Comparison of ENCODE assay signal across 22 cellular contexts in genomic region chr2:7837232-7837760, GRCh38.
"Had no signal": no experiment of that assay in that cellular context is flagged by ENCODE, and none has a peak within 500 bp of the region (broad histone marks: within the 10 kb centered on the region; RNA-seq: fewer than 3 reads in every experiment).

No MANE protein-coding gene starts in this region.

- DNase-seq: activated CD4-positive, alpha-beta T cell treated with anti-CD3 and anti-CD28 coated beads, Interleukin-2, amount 10 ng/mL, durations not matched to agents 7 days and 5 days; activated CD4-positive, CD25-positive, alpha-beta regulatory T cell; activated CD8-positive, alpha-beta memory T cell treated with anti-CD3 and anti-CD28 coated beads, Interleukin-2, amount 50 U/mL, for 4 hours; activated CD8-positive, alpha-beta T cell treated with anti-CD3 and anti-CD28 coated beads, Interleukin-2, amount 10 ng/mL, durations not matched to agents 7 days and 5 days; activated naive CD4-positive, alpha-beta T cell treated with anti-CD3 and anti-CD28 coated beads, Interleukin-2, amount 10 ng/mL, durations not matched to agents 7 days and 5 days; activated T-cell treated with anti-CD3 and anti-CD28 coated beads, Interleukin-2, amount 50 U/mL, for 4 hours; cerebellar nuclear complex; cortex of kidney; effector CD4-positive, alpha-beta T cell; esophagus squamous epithelium; mesenchymal stem cell; mucosa of descending colon; naive B cell; retina; spleen; stimulated activated CD4-positive, alpha-beta T cell treated with anti-CD3 and anti-CD28 coated beads, Interleukin-4, amount 100 ng/mL, for 4 hours; upper lobe of left lung had no signal

- H3K4me1 ChIP-seq: ascending aorta, breast epithelium had no signal

- H3K36me3 ChIP-seq: ascending aorta, breast epithelium, esophagus squamous epithelium, spleen, thoracic aorta, upper lobe of left lung had no signal

- ATAC-seq: activated CD8-positive, alpha-beta T cell treated with anti-CD3 and anti-CD28 coated beads, Interleukin-2, amount 10 ng/mL, durations not matched to agents 7 days and 5 days; activated T-cell treated with anti-CD3 and anti-CD28 coated beads, Interleukin-2, amount 50 U/mL, for 4 hours; mucosa of descending colon; stimulated activated memory B cell treated with anti-CD40 and anti-IgM and Interleukin-4, amounts not matched to agents 10 μg/mL and 1 μg/mL and 100 μg/mL, for 72 hours had no signal

- H3K9me3 ChIP-seq: ascending aorta, breast epithelium, esophagus squamous epithelium, mucosa of descending colon, thoracic aorta, upper lobe of left lung had no signal

- H3K27ac ChIP-seq: ascending aorta, breast epithelium, esophagus squamous epithelium, spleen, thoracic aorta, upper lobe of left lung had no signal

- H3K27ac Mint-ChIP-seq: activated CD4-positive, alpha-beta T cell treated with anti-CD3 and anti-CD28 coated beads, Interleukin-2, amount 10 ng/mL, durations not matched to agents 7 days and 5 days; activated CD8-positive, alpha-beta T cell treated with anti-CD3 and anti-CD28 coated beads, Interleukin-2, amount 10 ng/mL, durations not matched to agents 7 days and 5 days; activated naive CD4-positive, alpha-beta T cell treated with anti-CD3 and anti-CD28 coated beads, Interleukin-2, amount 10 ng/mL, durations not matched to agents 7 days and 5 days; naive B cell; stimulated activated memory B cell treated with anti-CD40 and anti-IgM and Interleukin-4, amounts not matched to agents 10 μg/mL and 1 μg/mL and 100 μg/mL, for 72 hours had no signal

- H3K27me3 Mint-ChIP-seq: activated CD4-positive, alpha-beta T cell treated with anti-CD3 and anti-CD28 coated beads, Interleukin-2, amount 10 ng/mL, durations not matched to agents 7 days and 5 days; activated naive CD4-positive, alpha-beta T cell treated with anti-CD3 and anti-CD28 coated beads, Interleukin-2, amount 10 ng/mL, durations not matched to agents 7 days and 5 days; stimulated activated memory B cell treated with anti-CD40 and anti-IgM and Interleukin-4, amounts not matched to agents 10 μg/mL and 1 μg/mL and 100 μg/mL, for 72 hours had no signal

- H3K27me3 ChIP-seq: ascending aorta, breast epithelium, esophagus squamous epithelium, spleen, upper lobe of left lung had no signal

- H3K9me3 Mint-ChIP-seq: activated naive CD4-positive, alpha-beta T cell treated with anti-CD3 and anti-CD28 coated beads, Interleukin-2, amount 10 ng/mL, durations not matched to agents 7 days and 5 days; activated T-cell treated with anti-CD3 and anti-CD28 coated beads, Interleukin-2, amount 50 U/mL, for 4 hours had no signal

- H3K4me3 Mint-ChIP-seq: activated CD4-positive, alpha-beta T cell treated with anti-CD3 and anti-CD28 coated beads, Interleukin-2, amount 10 ng/mL, durations not matched to agents 7 days and 5 days; activated CD8-positive, alpha-beta T cell treated with anti-CD3 and anti-CD28 coated beads, Interleukin-2, amount 10 ng/mL, durations not matched to agents 7 days and 5 days; activated naive CD4-positive, alpha-beta T cell treated with anti-CD3 and anti-CD28 coated beads, Interleukin-2, amount 10 ng/mL, durations not matched to agents 7 days and 5 days; activated T-cell treated with anti-CD3 and anti-CD28 coated beads, Interleukin-2, amount 50 U/mL, for 4 hours; naive B cell; neural crest cell; stimulated activated memory B cell treated with anti-CD40 and anti-IgM and Interleukin-4, amounts not matched to agents 10 μg/mL and 1 μg/mL and 100 μg/mL, for 72 hours had no signal

- H3K36me3 Mint-ChIP-seq: activated naive CD4-positive, alpha-beta T cell treated with anti-CD3 and anti-CD28 coated beads, Interleukin-2, amount 10 ng/mL, durations not matched to agents 7 days and 5 days; stimulated activated memory B cell treated with anti-CD40 and anti-IgM and Interleukin-4, amounts not matched to agents 10 μg/mL and 1 μg/mL and 100 μg/mL, for 72 hours had no signal

- H3K4me3 ChIP-seq: ascending aorta, breast epithelium, esophagus squamous epithelium, mucosa of descending colon, spleen, thoracic aorta, upper lobe of left lung had no signal
